ENCODE assay signal across 16 cellular contexts in the genomic region with DNA sequence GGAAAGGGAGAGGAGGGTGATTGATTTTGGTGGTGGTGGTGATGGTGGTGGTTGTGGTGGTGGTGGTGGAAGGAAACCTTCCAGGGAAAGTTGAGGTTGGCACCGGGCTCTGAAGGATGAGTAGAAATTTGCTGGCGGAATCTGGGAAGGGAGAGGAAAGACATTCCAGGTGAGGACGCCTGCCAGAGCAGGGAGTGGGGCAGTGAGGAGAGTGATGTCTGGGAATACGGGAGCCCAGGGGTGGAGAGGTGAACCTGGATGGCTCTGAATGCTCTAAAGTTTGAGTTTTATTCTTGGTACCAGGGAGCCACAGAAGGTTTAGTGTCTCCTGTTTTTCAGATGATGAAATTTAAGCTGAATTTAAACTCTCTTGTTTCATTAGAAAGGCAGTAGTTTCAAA. TPM values are rescaled to one million over a fixed set of nuclear protein-coding genes. Genes with fewer than 3 reads are reported as not detected.
DNase-seq lines count a peak whose midpoint lies in the region; ATAC-seq and TF ChIP-seq lines count a peak whose summit lies in the region.
"Had no signal": no experiment of that assay in that cellular context is flagged by ENCODE, and none has a peak within 500 bp of the region (broad histone marks: within the 10 kb centered on the region; RNA-seq: fewer than 3 reads in every experiment).

No MANE protein-coding gene starts in this region.

- no peaks in the 10 kb centered on the region for H3K9me2 ChIP-seq in Loucy (replicated peaks; ENCODE audit: low read depth, low read length)

- peaks cover 95% of the 10 kb centered on the region for H3K79me2 ChIP-seq in Loucy (ENCODE audit: insufficient read depth, low read length)

- no peaks in the 10 kb centered on the region for H3K9me3 ChIP-seq in Loucy (ENCODE audit: insufficient read depth, low read depth, low read length)
- H3K9me3 ChIP-seq in spleen = peaks cover 0 to 6% (median 0%) of the 10 kb centered on the region in 8 donors
- H3K9me3 ChIP-seq in colonic mucosa = no peaks in the 10 kb centered on the region
- H3K9me3 ChIP-seq: upper lobe of left lung had no signal

- H3K27me3 Mint-ChIP-seq in activated CD8-positive, alpha-beta memory T cell treated with anti-CD3 and anti-CD28 coated beads, Interleukin-2, amount 10 ng/mL, durations not matched to agents 7 days and 5 days = no peaks in the 10 kb centered on the region
- no peaks in the 10 kb centered on the region for H3K27me3 Mint-ChIP-seq in activated naive CD8-positive, alpha-beta T cell treated with anti-CD3 and anti-CD28 coated beads for 36 hours

- H3K27ac Mint-ChIP-seq in activated CD8-positive, alpha-beta memory T cell treated with anti-CD3 and anti-CD28 coated beads, Interleukin-2, amount 10 ng/mL, durations not matched to agents 7 days and 5 days = peak overlapping the region; percentile 88
- peak overlapping the region; percentile 57 for H3K27ac Mint-ChIP-seq in activated naive CD8-positive, alpha-beta T cell treated with anti-CD3 and anti-CD28 coated beads for 36 hours

- H3K36me3 ChIP-seq in Loucy (ENCODE audit: insufficient read depth, low read length) = peaks cover 21% of the 10 kb centered on the region; the same call in 1 of the 2 replicates
- H3K36me3 ChIP-seq in spleen = no peaks in the 10 kb centered on the region
- H3K36me3 ChIP-seq in colonic mucosa = no peaks in the 10 kb centered on the region
- H3K36me3 ChIP-seq: upper lobe of left lung had no signal

- H3K36me3 Mint-ChIP-seq in activated CD8-positive, alpha-beta memory T cell treated with anti-CD3 and anti-CD28 coated beads, Interleukin-2, amount 10 ng/mL, durations not matched to agents 7 days and 5 days = peaks cover 45% of the 10 kb centered on the region
- H3K36me3 Mint-ChIP-seq in activated naive CD8-positive, alpha-beta T cell treated with anti-CD3 and anti-CD28 coated beads for 36 hours = peaks cover 24% of the 10 kb centered on the region

- peaks cover 72% of the 10 kb centered on the region for H4K20me1 ChIP-seq in Loucy (ENCODE audit: insufficient read depth, low read length, poor library complexity, severe bottlenecking)

- H3F3A ChIP-seq in Loucy (ENCODE audit: low read depth) = peaks cover 5% of the 10 kb centered on the region; the same call in 1 of the 2 replicates

- peaks cover 4% of the 10 kb centered on the region for H3K9me3 Mint-ChIP-seq in activated CD8-positive, alpha-beta memory T cell treated with anti-CD3 and anti-CD28 coated beads, Interleukin-2, amount 10 ng/mL, durations not matched to agents 7 days and 5 days (ENCODE audit: low read depth)
- H3K9me3 Mint-ChIP-seq in activated naive CD8-positive, alpha-beta T cell treated with anti-CD3 and anti-CD28 coated beads for 36 hours = peaks cover 11% of the 10 kb centered on the region

- intact Hi-C loops in spleen (cut with DNase I; ENCODE audit: low total_unique reads) = no loop called here
- intact Hi-C loops in colonic mucosa (cut with DNase I) = no loop called here
- intact Hi-C loops in posterior cingulate gyrus (cut with DNase I) = no loop called here

- H3K4me1 Mint-ChIP-seq in activated CD8-positive, alpha-beta memory T cell treated with anti-CD3 and anti-CD28 coated beads, Interleukin-2, amount 10 ng/mL, durations not matched to agents 7 days and 5 days = peaks cover 90% of the 10 kb centered on the region
- peaks cover 65% of the 10 kb centered on the region for H3K4me1 Mint-ChIP-seq in activated naive CD8-positive, alpha-beta T cell treated with anti-CD3 and anti-CD28 coated beads for 36 hours

- WGBS in spleen, 5 donors = 69 to 85% (median 79%) methylated on average over 4 of the region's 4 CpGs

- H3K9ac ChIP-seq in Loucy (ENCODE audit: low read depth, low read length, poor library complexity, severe bottlenecking) (peak overlapping the region; percentile 57), colonic mucosa (ENCODE audit: low read depth in 2 of 2, low read length in 2 of 2) (no peak overlapping the region)

- H3K4me3 ChIP-seq in Loucy (ENCODE audit: low read length, poor library complexity, severe bottlenecking) (peak overlapping the region; percentile 55), spleen (peak overlapping the region in 1 of 8 donors; percentile 34), colonic mucosa (no peak overlapping the region)
- H3K4me3 ChIP-seq: smooth muscle cell, upper lobe of left lung had no signal

- TF ChIP-seq CTCF in Loucy (conservative IDR thresholded peaks at IDR 0.05; ENCODE audit: low read length) = no peak
- no peak for TF ChIP-seq CTCF in spleen (IDR thresholded peaks at IDR 0.05 in 8 of 11, conservative IDR thresholded peaks at IDR 0.05 in 3 of 11)
- TF ChIP-seq CTCF in colonic mucosa (IDR thresholded peaks at IDR 0.05) = no peak

- peak overlapping the region; percentile 98 for H3K4me2 ChIP-seq in Loucy (ENCODE audit: low read depth, low read length, poor library complexity, severe bottlenecking)
- H3K4me2 ChIP-seq: smooth muscle cell had no signal

- H3K4me3 Mint-ChIP-seq in activated CD8-positive, alpha-beta memory T cell treated with anti-CD3 and anti-CD28 coated beads, Interleukin-2, amount 10 ng/mL, durations not matched to agents 7 days and 5 days = peak overlapping the region; percentile 63
- no peak overlapping the region for H3K4me3 Mint-ChIP-seq in activated naive CD8-positive, alpha-beta T cell treated with anti-CD3 and anti-CD28 coated beads for 36 hours

- H3K27me3 ChIP-seq in Loucy (ENCODE audit: insufficient read depth, low read length, poor library complexity, severe bottlenecking) (no peaks in the 10 kb centered on the region), spleen (replicated peaks in 1 of 7) (no peaks in the 10 kb centered on the region), colonic mucosa (no peaks in the 10 kb centered on the region)
- H3K27me3 ChIP-seq: upper lobe of left lung had no signal

- H2AFZ ChIP-seq in Loucy (ENCODE audit: low read length) = no peak overlapping the region

- CTCF ChIA-PET in activated CD8-positive, alpha-beta memory T cell treated with anti-CD3 and anti-CD28 coated beads, Interleukin-2, amount 10 ng/mL, durations not matched to agents 7 days and 5 days (lab: Charles Lee) = interaction anchor here (0.6 to 2.3 kb wide), 10 partner anchors 8 to 259 kb away, joined by 3 to 8 read pairs (median 4); a partner anchor contains a TSS

- peak overlapping the region; percentile 49 to 86 (median 74) for H3K27ac ChIP-seq in spleen
- H3K27ac ChIP-seq in colonic mucosa = no peak overlapping the region

- no peak for ATAC-seq in activated CD8-positive, alpha-beta memory T cell treated with anti-CD3 and anti-CD28 coated beads, Interleukin-2, amount 10 ng/mL, durations not matched to agents 7 days and 5 days

- TF ChIP-seq POLR2A in spleen (IDR thresholded peaks at IDR 0.05) = no peak

- H3K4me1 ChIP-seq in Loucy (ENCODE audit: insufficient read depth, low read length, poor library complexity, severe bottlenecking) (peaks cover 90% of the 10 kb centered on the region), spleen (peaks cover 51 to 98% (median 81%) of the 10 kb centered on the region in 6 donors), colonic mucosa (no peaks in the 10 kb centered on the region)

- no peak for DNase-seq in activated CD8-positive, alpha-beta memory T cell treated with anti-CD3 and anti-CD28 coated beads, Interleukin-2, amount 10 ng/mL, durations not matched to agents 7 days and 5 days
- no peak for DNase-seq in activated CD8-positive, alpha-beta memory T cell treated with anti-CD3 and anti-CD28 coated beads for 24 hours
- no peak for DNase-seq in activated naive CD8-positive, alpha-beta T cell treated with anti-CD3 and anti-CD28 coated beads for 36 hours
- DNase-seq in spleen (no peak), AG20443 (ENCODE audit: low spot score) (no peak), colonic mucosa (no peak), posterior cingulate gyrus (no peak)
- DNase-seq: activated CD4-positive, alpha-beta T cell treated with anti-CD3 and anti-CD28 coated beads for 1 hour; activated effector memory CD4-positive, alpha-beta T cell treated with Interleukin-2 at 50 U/mL for 16 hours; left ventricle myocardium superior; NCI-H1436 treated with DMSO at 0.1 percent for 48 hours; NK-92 treated with Interleukin-12 subunit alpha and Interleukin-12 subunit beta, amount 100 ng/mL, for 24 hours; stimulated activated naive CD4-positive, alpha-beta T cell; upper lobe of left lung had no signal

RNA-seq across cellular contexts. Expression of a gene that starts 16.0 kb away (rescaled TPM):
- total RNA-seq in activated CD8-positive, alpha-beta memory T cell treated with anti-CD3 and anti-CD28 coated beads, Interleukin-2, amount 10 ng/mL, durations not matched to agents 7 days and 5 days = 100 to 1,000 TPM; 123 to 141 TPM
- total RNA-seq in activated naive CD8-positive, alpha-beta T cell treated with anti-CD3 and anti-CD28 coated beads for 36 hours = 10 to 100 TPM; 19.1 to 21.9 TPM
- total RNA-seq in spleen (10 to 100 TPM; 45.0 to 65.1 (median 56.1) TPM), colonic mucosa (1 to 10 TPM; 2.9 to 4.9 TPM)
- 1 to 10 TPM; 5.2 to 6.1 (median 5.8) TPM for polyA plus RNA-seq in spleen
